Comparison of ENCODE assay signal across 18 cellular contexts in genomic region chr7:132685301-132685700, GRCh38.
DNase-seq lines count a peak whose midpoint lies in the region; ATAC-seq and TF ChIP-seq lines count a peak whose summit lies in the region.
"Had no signal": no experiment of that assay in that cellular context is flagged by ENCODE, and none has a peak within 500 bp of the region (broad histone marks: within the 10 kb centered on the region; RNA-seq: fewer than 3 reads in every experiment).

No MANE protein-coding gene starts in this region.

- WGBS in mesendoderm (ENCODE audit: extremely low coverage, insufficient coverage, low lambda C conversion rate) = no CpG with 5 or more reads among the region's 2 CpGs

- no peak overlapping the region for H3K56ac ChIP-seq in mesendoderm (ENCODE audit: low read length)

- no peaks in the 10 kb centered on the region for H3K79me2 ChIP-seq in mesendoderm (ENCODE audit: control insufficient read depth, insufficient read depth, low read length)

- H3K36me3 ChIP-seq in BE2C (no peaks in the 10 kb centered on the region), mesendoderm (ENCODE audit: control insufficient read depth, insufficient read depth, low read length) (no peaks in the 10 kb centered on the region)
- H3K36me3 ChIP-seq: BLaER1 had no signal

- H3K9ac ChIP-seq in mesendoderm (ENCODE audit: low read length) = no peak overlapping the region
- H3K9ac ChIP-seq: BLaER1 had no signal

- no peak overlapping the region for H3K4ac ChIP-seq in mesendoderm (ENCODE audit: low read depth, low read length)

- no peak overlapping the region for H3K18ac ChIP-seq in mesendoderm (ENCODE audit: low read length)

- no peak overlapping the region for H2BK15ac ChIP-seq in mesendoderm (replicated peaks; ENCODE audit: low read depth)

- H3K4me1 ChIP-seq in BE2C (peaks cover 35% of the 10 kb centered on the region), mesendoderm (ENCODE audit: control insufficient read depth, low read depth, low read length) (no peaks in the 10 kb centered on the region)
- H3K4me1 ChIP-seq: A549, BLaER1 had no signal

- H3K9me3 ChIP-seq in BE2C = no peaks in the 10 kb centered on the region
- H3K9me3 ChIP-seq: A549 had no signal

- no peak overlapping the region for H4K5ac ChIP-seq in mesendoderm (ENCODE audit: low read length)

- H3K27me3 ChIP-seq in BE2C (no peaks in the 10 kb centered on the region), mesendoderm (ENCODE audit: insufficient read depth, low read length, poor library complexity) (no peaks in the 10 kb centered on the region)
- H3K27me3 ChIP-seq: BLaER1 had no signal

- H3K23ac ChIP-seq in mesendoderm (ENCODE audit: low read length) = no peak overlapping the region

- H4K8ac ChIP-seq in mesendoderm (ENCODE audit: low read depth, low read length) = no peak overlapping the region

- H3K4me3 ChIP-seq in BE2C (ENCODE audit: low read depth, low read length) = no peak overlapping the region
- H3K4me3 ChIP-seq in epithelial cell of esophagus (ENCODE audit: low read length) = no peak overlapping the region
- no peak overlapping the region for H3K4me3 ChIP-seq in mesendoderm (ENCODE audit: low read length)
- H3K4me3 ChIP-seq: A549, BLaER1 had no signal

- H2BK5ac ChIP-seq in mesendoderm (ENCODE audit: low read length) = no peak overlapping the region

- TF ChIP-seq CTCF in BE2C (IDR thresholded peaks at IDR 0.05; ENCODE audit: low read depth, low read length) (no peak), epithelial cell of esophagus (IDR thresholded peaks at IDR 0.05; ENCODE audit: insufficient read depth, low read depth, low read length, missing control alignments) (no peak)

- no peak for ATAC-seq in HG02852 (IDR thresholded peaks at IDR 0.05; ENCODE audit: unreplicated experiment)
- no peak for ATAC-seq in HG02588 (IDR thresholded peaks at IDR 0.05; ENCODE audit: unreplicated experiment)
- ATAC-seq: A549 had no signal

- H2BK120ac ChIP-seq in mesendoderm (ENCODE audit: low read depth, low read length) = no peak overlapping the region

- no peak overlapping the region for H3K27ac ChIP-seq in mesendoderm (ENCODE audit: low read depth, low read length)
- H3K27ac ChIP-seq: 22Rv1, A549, BLaER1 had no signal

- no peak overlapping the region for H2AK5ac ChIP-seq in mesendoderm (ENCODE audit: low read length)

- H3K4me2 ChIP-seq in mesendoderm (ENCODE audit: low read length) = no peak overlapping the region
- H3K4me2 ChIP-seq: A549, BLaER1 had no signal

- DNase-seq in BE2C = peak; percentile 83
- peak; percentile 18 for DNase-seq in M059J (ENCODE audit: low read depth)
- peak; percentile 1 for DNase-seq in epithelial cell of esophagus (ENCODE audit: low read depth)
- peak; percentile 19 for DNase-seq in mesendoderm
- no peak for DNase-seq in NCI-H2029 (lab: John Stamatoyannopoulos, UW)
- DNase-seq: AML-193; C1 segment of cervical spinal cord; CD4-positive, alpha-beta memory T cell; CD4-positive, CD25-positive, alpha-beta regulatory T cell; CD8-positive, alpha-beta memory T cell; COR-L47; DMS79 treated with DMSO at 0.1 percent for 48 hours; GF-D8 had no signal

- no peaks in the 10 kb centered on the region for H3K79me1 ChIP-seq in mesendoderm (ENCODE audit: low read length)
